ENCODE assay signal across 12 cellular contexts in the genomic region with DNA sequence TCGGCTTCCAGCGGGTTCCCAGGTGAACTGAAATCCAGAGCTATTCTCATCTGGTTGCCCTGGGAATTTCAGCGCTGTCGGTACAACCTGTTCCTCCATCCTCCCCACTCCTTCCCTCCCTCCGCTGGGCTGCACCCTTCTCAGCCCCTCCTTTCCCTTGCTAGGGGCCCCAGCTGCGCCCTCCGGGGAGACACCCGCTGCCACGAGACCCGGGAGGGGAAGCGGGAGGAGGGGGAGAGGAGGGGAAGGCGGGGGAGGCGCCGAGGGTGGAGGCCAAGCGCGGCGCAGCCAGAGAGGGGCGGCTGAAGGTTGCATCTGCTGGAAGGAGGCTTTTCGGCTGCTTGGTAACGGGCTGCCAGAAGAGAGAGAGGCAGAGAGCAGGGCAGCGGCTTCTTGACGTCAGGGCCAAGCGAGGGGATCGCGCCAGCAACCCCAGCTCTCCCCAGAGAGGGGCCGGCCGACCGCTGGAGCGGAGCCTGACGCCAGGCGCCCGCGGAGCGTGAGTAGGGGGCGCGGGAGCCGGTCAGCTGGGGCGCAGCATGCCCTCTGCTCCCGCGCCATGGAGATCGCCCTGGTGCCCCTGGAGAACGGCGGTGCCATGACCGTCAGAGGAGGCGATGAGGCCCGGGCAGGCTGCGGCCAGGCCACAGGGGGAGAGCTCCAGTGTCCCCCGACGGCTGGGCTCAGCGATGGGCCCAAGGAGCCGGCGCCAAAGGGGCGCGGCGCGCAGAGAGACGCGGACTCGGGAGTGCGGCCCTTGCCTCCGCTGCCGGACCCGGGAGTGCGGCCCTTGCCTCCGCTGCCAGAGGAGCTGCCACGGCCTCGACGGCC. TPM values are rescaled to one million over a fixed set of nuclear protein-coding genes. Genes with fewer than 3 reads are reported as not detected.
DNase-seq lines count a peak whose midpoint lies in the region; ATAC-seq and TF ChIP-seq lines count a peak whose summit lies in the region.
"Had no signal": no experiment of that assay in that cellular context is flagged by ENCODE, and none has a peak within 500 bp of the region (broad histone marks: within the 10 kb centered on the region; RNA-seq: fewer than 3 reads in every experiment).

A gene (plus strand): TSS at position 291 of the 831 bp plus-strand sequence. CDS start 269 bp downstream, at position 560.

- TF ChIP-seq CTCF in DND-41 (IDR thresholded peaks at IDR 0.05; ENCODE audit: borderline replicate concordance, extremely low read depth, low read length, poor library complexity, severe bottlenecking) (no peak), left ventricle myocardium inferior (IDR thresholded peaks at IDR 0.05; ENCODE audit: borderline replicate concordance) (no peak), parathyroid adenoma (IDR thresholded peaks at IDR 0.05) (no peak)

- H3K79me2 ChIP-seq in DND-41 (ENCODE audit: insufficient read depth, low read length) (no peaks in the 10 kb centered on the region), parathyroid adenoma (no peaks in the 10 kb centered on the region)

- H3K36me3 ChIP-seq in DND-41 (ENCODE audit: insufficient read depth, low read length) (no peaks in the 10 kb centered on the region), left ventricle myocardium inferior (no peaks in the 10 kb centered on the region), parathyroid adenoma (ENCODE audit: control insufficient read depth, insufficient read depth, low read length) (no peaks in the 10 kb centered on the region)

- no peak within 1 kb of the TSS for H3K4me3 ChIP-seq in DND-41 (ENCODE audit: low read depth in 1 of 2, low read length in 2 of 2)
- H3K4me3 ChIP-seq in left ventricle myocardium inferior = peak within 1 kb of the TSS; percentile 64
- no peak within 1 kb of the TSS for H3K4me3 ChIP-seq in parathyroid adenoma (ENCODE audit: low read depth, low read length)

- intact Hi-C loops in left ventricle myocardium inferior (cut with micrococcal nuclease) = no loop called here

- H3K4me1 ChIP-seq in DND-41 (ENCODE audit: insufficient read depth, low read length) = no peaks in the 10 kb centered on the region
- peaks cover 56% of the 10 kb centered on the region for H3K4me1 ChIP-seq in left ventricle myocardium inferior
- H3K4me1 ChIP-seq in parathyroid adenoma = no peaks in the 10 kb centered on the region

- H3K4me2 ChIP-seq in DND-41 (ENCODE audit: insufficient read depth, low read length) (no peak within 1 kb of the TSS), parathyroid adenoma (ENCODE audit: low read length) (no peak within 1 kb of the TSS)

- H3K9ac ChIP-seq in DND-41 (ENCODE audit: low read depth, low read length) (no peak within 1 kb of the TSS), parathyroid adenoma (no peak within 1 kb of the TSS)

- H3K27me3 ChIP-seq in DND-41 (ENCODE audit: insufficient read depth, low read length, poor library complexity) (peaks cover 22% of the 10 kb centered on the region), left ventricle myocardium inferior (ENCODE audit: low read depth) (peaks cover 38% of the 10 kb centered on the region), parathyroid adenoma (ENCODE audit: control insufficient read depth, insufficient read depth, low read length) (no peaks in the 10 kb centered on the region)

- DNase-seq in DND-41 (peak; percentile 10), NCI-H345 (lab: John Stamatoyannopoulos, UW) (peak; percentile 82), left ventricle myocardium inferior (peak; percentile 22), DMS153 (lab: John Stamatoyannopoulos, UW) (no peak), cerebellar cortex (ENCODE audit: low spot score) (no peak), mucosa of gallbladder (ENCODE audit: low spot score) (no peak)

- H3K9me3 ChIP-seq in DND-41 (ENCODE audit: insufficient read depth, low read length, severe bottlenecking) (no peaks in the 10 kb centered on the region), left ventricle myocardium inferior (replicated peaks) (no peaks in the 10 kb centered on the region), parathyroid adenoma (ENCODE audit: control insufficient read depth, low read length) (no peaks in the 10 kb centered on the region)

- no peaks in the 10 kb centered on the region for H4K20me1 ChIP-seq in DND-41 (ENCODE audit: insufficient read depth, low read length)

- H3K27ac ChIP-seq in DND-41 (ENCODE audit: low read length) (no peak within 1 kb of the TSS), left ventricle myocardium inferior (replicated peaks) (peak within 1 kb of the TSS; percentile 51), parathyroid adenoma (no peak within 1 kb of the TSS)
- H3K27ac ChIP-seq: C4-2B, HL-60 had no signal

- ATAC-seq in DND-41 (ENCODE audit: insufficient read depth, low read depth) = peak; percentile 45; the same call in 2 of the 3 replicates
- ATAC-seq in GM18517 (IDR thresholded peaks at IDR 0.05; ENCODE audit: unreplicated experiment) = no peak
- ATAC-seq: activated T-helper 17 cell treated with anti-CD3 and anti-CD28 coated beads, Interleukin-2, amount 50 U/mL, for 72 hours had no signal

- H2AFZ ChIP-seq in DND-41 (ENCODE audit: low read depth, low read length) (no peak within 1 kb of the TSS), parathyroid adenoma (peak within 1 kb of the TSS; percentile 38)

RNA-seq across cellular contexts. Expression of the gene that starts here (rescaled TPM):
- 2.6 TPM for total RNA-seq in left ventricle myocardium inferior
- 1.4 TPM for total RNA-seq in mucosa of gallbladder
- total RNA-seq: activated T-helper 17 cell treated with anti-CD3 and anti-CD28 coated beads, Interleukin-2, amount 50 U/mL, for 72 hours; endothelial cell of umbilical vein had no signal

Comparison
In these comparisons a context has a peak if more than half of its experiments do, and no peak if none do; other contexts are left out.
1. DNase-seq: peak in DND-41 (single experiment), NCI-H345 (single experiment) and left ventricle myocardium inferior (single experiment); none in DMS153 (single experiment), cerebellar cortex (single experiment) and mucosa of gallbladder (single experiment).